9 cellular contexts compared by ENCODE assay signal in the genomic region with DNA sequence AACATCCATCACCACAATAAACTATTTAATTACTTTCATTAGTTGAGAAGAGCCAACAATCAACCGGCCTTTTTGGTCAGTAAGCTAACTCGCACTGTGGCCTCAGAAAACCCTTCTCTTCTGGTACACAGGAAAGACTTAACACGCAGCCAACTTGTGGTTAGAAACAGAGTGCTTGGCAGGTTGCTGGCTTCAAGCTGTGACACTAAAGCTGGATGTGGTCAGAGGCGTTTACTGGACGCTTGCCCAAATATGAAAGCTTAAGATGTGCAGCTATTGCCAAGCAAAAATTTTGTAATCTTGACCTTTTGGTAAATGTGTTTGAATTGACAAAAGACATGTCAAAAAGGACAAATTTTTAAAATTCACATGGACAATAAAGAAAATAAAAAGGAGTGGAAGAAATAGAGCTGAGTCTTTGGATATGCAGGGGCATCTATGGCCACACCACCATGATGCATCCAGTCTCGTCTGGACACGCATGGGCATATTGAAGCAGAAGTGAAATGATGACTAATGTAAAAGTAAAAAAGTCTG. TPM values are rescaled to one million over a fixed set of nuclear protein-coding genes. Genes with fewer than 3 reads are reported as not detected.
A peak's percentile ranks its signal among the peaks of the same experiment; 100 is the strongest.
DNase-seq lines count a peak whose midpoint lies in the region; ATAC-seq and TF ChIP-seq lines count a peak whose summit lies in the region.
"Had no signal": no experiment of that assay in that cellular context is flagged by ENCODE, and none has a peak within 500 bp of the region (broad histone marks: within the 10 kb centered on the region; RNA-seq: fewer than 3 reads in every experiment).

No MANE protein-coding gene starts in this region.

- H3K4me1 ChIP-seq in mucosa of descending colon (ENCODE audit: low read depth) = peaks cover 15% of the 10 kb centered on the region

- no peak overlapping the region for H3K4me3 ChIP-seq in astrocyte of the spinal cord (ENCODE audit: low read depth, low read length)
- H3K4me3 ChIP-seq in mucosa of descending colon = no peak overlapping the region

- peak; percentile 59 for ATAC-seq in GM18505 (IDR thresholded peaks at IDR 0.05; ENCODE audit: unreplicated experiment)
- peak; percentile 68 for ATAC-seq in HG02642 (IDR thresholded peaks at IDR 0.05; ENCODE audit: poor library complexity, unreplicated experiment)
- ATAC-seq in mucosa of descending colon = peak; percentile 25

- H3K36me3 ChIP-seq in mucosa of descending colon (ENCODE audit: low read depth) = no peaks in the 10 kb centered on the region

- H3K9me3 ChIP-seq in mucosa of descending colon = no peaks in the 10 kb centered on the region

- TF ChIP-seq POLR2A in GM18505 (IDR thresholded peaks at IDR 0.05; ENCODE audit: borderline replicate concordance, extremely low read depth, insufficient read depth, insufficient read length) = no peak

- intact Hi-C loops in mucosa of descending colon (cut with DNase I, micrococcal nuclease) = no loop called here

- DNase-seq in NCI-H1092 treated with DMSO at 0.1 percent for 48 hours (lab: John Stamatoyannopoulos, UW) = peak; percentile 75
- peak; percentile 98 for DNase-seq in astrocyte of the spinal cord (ENCODE audit: low read depth, low spot score)
- DNase-seq in mucosa of descending colon = peak in 1 of 3 donors; percentile 55
- DNase-seq in cerebellar nuclear complex (lab: John Stamatoyannopoulos, UW) = no peak
- DNase-seq in NCI-H1436 treated with DMSO at 0.1 percent for 48 hours (lab: John Stamatoyannopoulos, UW) = no peak
- no peak for DNase-seq in NCI-H526 treated with DMSO at 0.1 percent for 48 hours (lab: John Stamatoyannopoulos, UW)
- DNase-seq: activated B cell treated with CpG ODN at 0.5 μM for 24 hours had no signal

- in situ Hi-C loops in astrocyte of the spinal cord (cut with HindIII; ENCODE audit: low sequenced_read_pairs) = no loop called here

- no peak for TF ChIP-seq CTCF in astrocyte of the spinal cord (IDR thresholded peaks at IDR 0.05; ENCODE audit: low read depth, low read length)
- no peak for TF ChIP-seq CTCF in mucosa of descending colon (IDR thresholded peaks at IDR 0.05)

RNA-seq across cellular contexts. Expression of a gene that starts 2.6 kb away (rescaled TPM):
- total RNA-seq in mucosa of descending colon = 1 to 10 TPM; 3.9 to 4.5 (median 4.4) TPM

RNA-seq across cellular contexts. Expression of a gene that starts 17.1 kb away (rescaled TPM):
- total RNA-seq in mucosa of descending colon = 1 to 10 TPM in 2 of 3 donors, under 1 TPM in 1; 0.72 to 1.7 (median 1.4) TPM
- total RNA-seq: activated B cell treated with CpG ODN at 0.5 μM for 24 hours had no signal

RNA-seq across cellular contexts. Expression of a gene that starts 27.9 kb away (rescaled TPM):
- under 1 TPM; 0.54 to 0.81 (median 0.58) TPM for total RNA-seq in mucosa of descending colon
- total RNA-seq: activated B cell treated with CpG ODN at 0.5 μM for 24 hours had no signal

RNA-seq across cellular contexts. Expression of a gene that starts 43.3 kb away (rescaled TPM):
- total RNA-seq in mucosa of descending colon = 1 to 10 TPM in 1 of 3 donors, under 1 TPM in 1, not detected in 1; 0.67 to 2.6 TPM
- total RNA-seq: activated B cell treated with CpG ODN at 0.5 μM for 24 hours had no signal

Comparison
In these comparisons a context has a peak if more than half of its experiments do, and no peak if none do; other contexts are left out.
1. DNase-seq: peak in NCI-H1092 treated with DMSO at 0.1 percent for 48 hours (single experiment) and astrocyte of the spinal cord (single experiment); none in cerebellar nuclear complex (0 of 2), NCI-H1436 treated with DMSO at 0.1 percent for 48 hours (single experiment) and NCI-H526 treated with DMSO at 0.1 percent for 48 hours (single experiment).
2. Peak in every context shown above with its lines, with median percentiles within 50 percentile points of each other: ATAC-seq.